In the genomic region with DNA sequence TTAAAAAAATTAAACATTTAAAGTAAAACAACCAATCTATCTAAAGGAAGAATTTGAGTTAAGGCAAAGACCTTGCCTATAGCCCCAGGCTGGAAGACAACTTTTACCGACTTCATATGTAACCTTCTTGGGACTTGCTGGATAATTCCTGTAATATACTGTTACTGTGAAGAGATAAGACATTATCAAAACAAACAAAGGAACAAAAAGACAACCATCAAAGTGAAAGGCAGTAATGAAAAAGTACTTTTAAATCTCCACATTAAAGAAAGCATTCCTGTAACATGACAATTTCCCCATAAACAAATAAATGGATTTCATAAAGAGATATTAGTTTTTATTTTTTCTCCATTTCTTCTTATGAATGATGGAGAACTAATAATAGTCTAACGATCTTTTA, we compare ENCODE assay signal across 16 cellular contexts. TPM values are rescaled to one million over a fixed set of nuclear protein-coding genes. Genes with fewer than 3 reads are reported as not detected.
DNase-seq lines count a peak whose midpoint lies in the region; ATAC-seq, FAIRE-seq and TF ChIP-seq lines count a peak whose summit lies in the region.
"Had no signal": no experiment of that assay in that cellular context is flagged by ENCODE, and none has a peak within 500 bp of the region (broad histone marks: within the 10 kb centered on the region; RNA-seq: fewer than 3 reads in every experiment).

No MANE protein-coding gene starts in this region.

- H3F3A ChIP-seq in PC-9 (ENCODE audit: insufficient read depth, low read depth), result peaks cover 6% of the 10 kb centered on the region; the same call in 1 of the 2 replicates
- peaks cover 10% of the 10 kb centered on the region for H3F3A ChIP-seq in smooth muscle cell (ENCODE audit: low read depth)

- H3K4me1 Mint-ChIP-seq in activated CD8-positive, alpha-beta memory T cell treated with anti-CD3 and anti-CD28 coated beads, Interleukin-2, amount 10 ng/mL, durations not matched to agents 7 days and 5 days, result peaks cover 42% of the 10 kb centered on the region

- peaks cover 19% of the 10 kb centered on the region for H3K36me3 Mint-ChIP-seq in activated CD8-positive, alpha-beta memory T cell treated with anti-CD3 and anti-CD28 coated beads, Interleukin-2, amount 10 ng/mL, durations not matched to agents 7 days and 5 days

- BruUV-seq in PC-9 (replicated peaks; lab: Mats Ljungman, UMichigan) (no TSS peak), endothelial cell of umbilical vein (replicated peaks; lab: Mats Ljungman, UMichigan) (no TSS peak)

- H3K4me1 ChIP-seq in PC-9 (replicated peaks; ENCODE audit: insufficient read depth) (peaks cover 16% of the 10 kb centered on the region; the same call in 1 of the 2 replicates), endothelial cell of umbilical vein (ENCODE audit: control insufficient read depth, extremely low read depth, insufficient read depth, low read length) (peaks cover 19% of the 10 kb centered on the region), smooth muscle cell (ENCODE audit: low read depth) (peaks cover 13% of the 10 kb centered on the region)

- H3K27ac ChIP-seq in PC-9, result no peak overlapping the region
- no peak overlapping the region for H3K27ac ChIP-seq in endothelial cell of umbilical vein (ENCODE audit: insufficient read depth, low read depth, low read length)
- peak overlapping the region; percentile 96 for H3K27ac ChIP-seq in smooth muscle cell (ENCODE audit: low read depth)

- H3K27me3 Mint-ChIP-seq in activated CD8-positive, alpha-beta memory T cell treated with anti-CD3 and anti-CD28 coated beads, Interleukin-2, amount 10 ng/mL, durations not matched to agents 7 days and 5 days, result no peaks in the 10 kb centered on the region

- DNase-seq in activated CD8-positive, alpha-beta memory T cell treated with anti-CD3 and anti-CD28 coated beads, Interleukin-2, amount 10 ng/mL, durations not matched to agents 7 days and 5 days, result no peak
- DNase-seq in activated CD8-positive, alpha-beta memory T cell treated with anti-CD3 and anti-CD28 coated beads for 24 hours, result no peak
- DNase-seq in PC-9 (no peak), endothelial cell of umbilical vein (ENCODE audit: low read depth, low spot score) (peak; percentile 39), smooth muscle cell (lab: John Stamatoyannopoulos, UW; ENCODE audit: unreplicated experiment) (no peak), cerebellar cortex (ENCODE audit: low spot score) (no peak), glomerular visceral epithelial cell (ENCODE audit: extremely low spot score) (no peak), D721Med (ENCODE audit: insufficient read length, low spot score) (no peak)
- DNase-seq: activated CD4-positive, alpha-beta T cell treated with anti-CD3 and anti-CD28 coated beads for 1 hour; DMS79; foreskin fibroblast; NCI-H1417 had no signal

- H3K4me3 Mint-ChIP-seq in activated CD8-positive, alpha-beta memory T cell treated with anti-CD3 and anti-CD28 coated beads, Interleukin-2, amount 10 ng/mL, durations not matched to agents 7 days and 5 days, result no peak overlapping the region

- no peak for TF ChIP-seq CTCF in PC-9 (conservative IDR thresholded peaks at IDR 0.05)
- TF ChIP-seq CTCF in endothelial cell of umbilical vein (IDR thresholded peaks at IDR 0.05; ENCODE audit: extremely low read depth in 1 of 2, insufficient read depth in 1 of 2, low read depth in 1 of 2, low read length in 2 of 2), result no peak
- TF ChIP-seq CTCF in smooth muscle cell (IDR thresholded peaks at IDR 0.05; ENCODE audit: borderline replicate concordance, insufficient read depth, poor library complexity, severe bottlenecking), result no peak
- no peak for TF ChIP-seq CTCF in D721Med (IDR thresholded peaks at IDR 0.05; ENCODE audit: insufficient read depth, missing control alignments)

- no peaks in the 10 kb centered on the region for H3K27me3 ChIP-seq in PC-9 (ENCODE audit: insufficient read depth, low read depth)
- no peaks in the 10 kb centered on the region for H3K27me3 ChIP-seq in endothelial cell of umbilical vein (ENCODE audit: control insufficient read depth in 2 of 2, insufficient read depth in 2 of 2, low read length in 2 of 2)
- H3K27me3 ChIP-seq in smooth muscle cell (ENCODE audit: low read depth), result no peaks in the 10 kb centered on the region
- H3K27me3 ChIP-seq: upper lobe of right lung had no signal

- no peaks in the 10 kb centered on the region for H3K9me2 ChIP-seq in PC-9 (ENCODE audit: insufficient read depth)

- no peak for FAIRE-seq in endothelial cell of umbilical vein (lab: Jason Lieb, UNC)
- no peak for FAIRE-seq in D721Med (lab: Jason Lieb, UNC)
- FAIRE-seq: H54, keratinocyte had no signal

- CTCF ChIA-PET in activated CD8-positive, alpha-beta memory T cell treated with anti-CD3 and anti-CD28 coated beads, Interleukin-2, amount 10 ng/mL, durations not matched to agents 7 days and 5 days (lab: Charles Lee), result interaction anchor here (1.5 to 2.1 kb wide), 3 partner anchors 20 to 203 kb away, joined by 3 to 6 read pairs (median 4); no protein-coding TSS in a partner anchor
- CTCF ChIA-PET in PC-9 (lab: Charles Lee) (no interaction called here), endothelial cell of umbilical vein (lab: Charles Lee) (interaction anchor here (1.4 to 3.9 kb wide), 2 partner anchors 11 to 32 kb away, joined by 5 to 13 read pairs; no protein-coding TSS in a partner anchor)

- no peaks in the 10 kb centered on the region for H3K9me1 ChIP-seq in endothelial cell of umbilical vein (replicated peaks; ENCODE audit: control insufficient read depth, extremely low read depth, insufficient read depth, low read length)

- intact Hi-C loops in PC-9 (cut with micrococcal nuclease; ENCODE audit: unreplicated experiment) (no loop called here), endothelial cell of umbilical vein (cut with micrococcal nuclease) (no loop called here)

- no peaks in the 10 kb centered on the region for H3K36me3 ChIP-seq in PC-9 (ENCODE audit: low read depth)
- no peaks in the 10 kb centered on the region for H3K36me3 ChIP-seq in endothelial cell of umbilical vein (ENCODE audit: control insufficient read depth in 2 of 2, extremely low read depth in 1 of 2, insufficient read depth in 2 of 2, low read length in 2 of 2)
- no peaks in the 10 kb centered on the region for H3K36me3 ChIP-seq in smooth muscle cell (ENCODE audit: low read depth)
- H3K36me3 ChIP-seq: upper lobe of right lung had no signal

- H3K4me3 ChIP-seq in PC-9 (no peak overlapping the region; the same call in 1 of the 2 replicates), endothelial cell of umbilical vein (replicated peaks in 1 of 3; ENCODE audit: insufficient read depth in 1 of 3, low read depth in 1 of 3, low read length in 3 of 3) (peak overlapping the region in 1 of 3 experiments; percentile 20), smooth muscle cell (peak overlapping the region; percentile 92)

- H3K27ac Mint-ChIP-seq in activated CD8-positive, alpha-beta memory T cell treated with anti-CD3 and anti-CD28 coated beads, Interleukin-2, amount 10 ng/mL, durations not matched to agents 7 days and 5 days, result peak overlapping the region; percentile 17

- 25% methylated on average over 2 of the region's 2 CpGs for WGBS in smooth muscle cell (ENCODE audit: low lambda C conversion rate)

- H3K4me2 ChIP-seq in PC-9, result peak overlapping the region; percentile 83; the same call in 1 of the 2 replicates
- H3K4me2 ChIP-seq in endothelial cell of umbilical vein (ENCODE audit: insufficient read depth, low read length), result peak overlapping the region; percentile 62
- H3K4me2 ChIP-seq in smooth muscle cell, result peak overlapping the region; percentile 90

- H3K9ac ChIP-seq in endothelial cell of umbilical vein (replicated peaks; ENCODE audit: extremely low read depth, insufficient read depth, low read length) (no peak overlapping the region), smooth muscle cell (ENCODE audit: low read depth) (no peak overlapping the region)

- H2AFZ ChIP-seq in PC-9, result no peak overlapping the region
- H2AFZ ChIP-seq in endothelial cell of umbilical vein (ENCODE audit: low read depth, low read length), result no peak overlapping the region
- H2AFZ ChIP-seq in smooth muscle cell (ENCODE audit: low read depth), result no peak overlapping the region

- H3K9me3 Mint-ChIP-seq in activated CD8-positive, alpha-beta memory T cell treated with anti-CD3 and anti-CD28 coated beads, Interleukin-2, amount 10 ng/mL, durations not matched to agents 7 days and 5 days (ENCODE audit: low read depth), result no peaks in the 10 kb centered on the region

- POLR2A ChIA-PET in PC-9 (lab: Charles Lee; ENCODE audit: unreplicated experiment), result no interaction called here
- POLR2A ChIA-PET in endothelial cell of umbilical vein (lab: Charles Lee), result no interaction called here

- TF ChIP-seq POLR2A in endothelial cell of umbilical vein (IDR thresholded peaks at IDR 0.05; ENCODE audit: low read depth, low read length), result no peak

- H3K79me2 ChIP-seq in PC-9 (ENCODE audit: low read depth) (peaks cover 29% of the 10 kb centered on the region), endothelial cell of umbilical vein (ENCODE audit: control insufficient read depth, insufficient read depth, low read length) (peaks cover 37% of the 10 kb centered on the region), smooth muscle cell (ENCODE audit: low read depth) (peaks cover 60% of the 10 kb centered on the region)

- dilution Hi-C loops in endothelial cell of umbilical vein (cut with MboI; ENCODE audit: extremely low pct_ligation_motif_present, low sequenced_read_pairs), result no loop called here

- no peaks in the 10 kb centered on the region for H3K9me3 ChIP-seq in PC-9 (ENCODE audit: insufficient read depth, low read depth)
- no peaks in the 10 kb centered on the region for H3K9me3 ChIP-seq in endothelial cell of umbilical vein (replicated peaks; ENCODE audit: control insufficient read depth, insufficient read depth, low read length)
- no peaks in the 10 kb centered on the region for H3K9me3 ChIP-seq in smooth muscle cell (replicated peaks; ENCODE audit: low read depth)
- H3K9me3 ChIP-seq: upper lobe of right lung had no signal

- ATAC-seq in activated CD8-positive, alpha-beta memory T cell treated with anti-CD3 and anti-CD28 coated beads, Interleukin-2, amount 10 ng/mL, durations not matched to agents 7 days and 5 days, result no peak
- ATAC-seq: activated naive CD4-positive, alpha-beta T cell treated with anti-CD3 and anti-CD28 coated beads, Interleukin-2, amount 50 U/mL, for 72 hours; upper lobe of right lung had no signal

- H4K20me1 ChIP-seq in PC-9 (ENCODE audit: insufficient read depth), result no peaks in the 10 kb centered on the region
- H4K20me1 ChIP-seq in endothelial cell of umbilical vein (replicated peaks; ENCODE audit: control insufficient read depth, extremely low read depth, insufficient read depth, low read length), result no peaks in the 10 kb centered on the region
- peaks cover 61% of the 10 kb centered on the region for H4K20me1 ChIP-seq in smooth muscle cell (ENCODE audit: low read depth)

RNA-seq across cellular contexts. Expression of a gene that starts 2.4 kb away (rescaled TPM):
- 100 to 1,000 TPM in 1 of 2 experiments, 10 to 100 TPM in 1; 43.7 to 102 TPM for total RNA-seq in activated CD8-positive, alpha-beta memory T cell treated with anti-CD3 and anti-CD28 coated beads, Interleukin-2, amount 10 ng/mL, durations not matched to agents 7 days and 5 days
- 61.0 and 69.4 TPM in 2 replicates for total RNA-seq in PC-9 (2021)
- 54.0 and 56.3 TPM in 2 replicates for total RNA-seq in endothelial cell of umbilical vein
- polyA plus RNA-seq in endothelial cell of umbilical vein, result 25.9 and 38.0 TPM in 2 replicates
- 29.6 and 31.2 TPM in 2 replicates for polyA plus RNA-seq in endothelial cell of umbilical vein (2011; cell fraction: cytosol; rRNA removed)
- 14.9 and 15.9 TPM in 2 replicates for polyA plus RNA-seq in endothelial cell of umbilical vein (2011; cell fraction: nucleus; rRNA removed)
- 34.1 and 51.5 TPM in 2 replicates for polyA plus RNA-seq in endothelial cell of umbilical vein (2012)
- polyA minus RNA-seq in endothelial cell of umbilical vein, result 43.9 and 48.2 TPM in 2 replicates
- polyA minus RNA-seq in endothelial cell of umbilical vein (2011; cell fraction: cytosol; rRNA and poly(A)+ RNA removed), result 10.8 TPM
- polyA minus RNA-seq in endothelial cell of umbilical vein (2011; cell fraction: nucleus; rRNA and poly(A)+ RNA removed), result 13.6 and 17.4 TPM in 2 replicates
- 148 and 161 TPM in 2 replicates for total RNA-seq in smooth muscle cell
- polyA plus RNA-seq in smooth muscle cell, result 99.7 and 110 TPM in 2 replicates
